ENCODE assay signal across 8 cellular contexts in genomic region chr3:17412950-17413530, GRCh38.
DNase-seq lines count a peak whose midpoint lies in the region; ATAC-seq and TF ChIP-seq lines count a peak whose summit lies in the region.

No MANE protein-coding gene starts in this region.

- H3K79me2 ChIP-seq in GM23338 (replicated peaks; ENCODE audit: insufficient read depth) (no peaks in the 10 kb centered on the region), Karpas-422 (ENCODE audit: low read length) (peaks cover 8% of the 10 kb centered on the region; the same call in 1 of the 2 replicates)

- no peaks in the 10 kb centered on the region for H3K27me3 ChIP-seq in GM23338 (ENCODE audit: insufficient read depth)
- no peaks in the 10 kb centered on the region for H3K27me3 ChIP-seq in Karpas-422 (ENCODE audit: low read length)

- peak; percentile 89 for ATAC-seq in GM23338
- peak; percentile 67 for ATAC-seq in effector memory CD8-positive, alpha-beta T cell (replicated peaks)

- H2AFZ ChIP-seq in GM23338 (no peak overlapping the region), Karpas-422 (ENCODE audit: low read length) (no peak overlapping the region)

- peak; percentile 90 for TF ChIP-seq CTCF in GM23338 (conservative IDR thresholded peaks at IDR 0.05; ENCODE audit: low read depth in 2 of 2)

- H3K36me3 ChIP-seq in GM23338 (ENCODE audit: insufficient read depth) (no peaks in the 10 kb centered on the region), Karpas-422 (ENCODE audit: insufficient read depth, low read length) (no peaks in the 10 kb centered on the region)

- no peak overlapping the region for H3K4me3 Mint-ChIP-seq in GM23338
- no peak overlapping the region for H3K4me3 Mint-ChIP-seq in effector memory CD8-positive, alpha-beta T cell

- H3K36me3 Mint-ChIP-seq in GM23338 (ENCODE audit: low read depth) = no peaks in the 10 kb centered on the region
- H3K36me3 Mint-ChIP-seq in effector memory CD8-positive, alpha-beta T cell (ENCODE audit: insufficient read depth) = no peaks in the 10 kb centered on the region

- H3K4me1 Mint-ChIP-seq in GM23338 = peaks cover 4% of the 10 kb centered on the region; the same call in 1 of the 3 replicates
- H3K4me1 Mint-ChIP-seq in effector memory CD8-positive, alpha-beta T cell (ENCODE audit: low read depth in 2 of 2) = peaks cover 0 to 4% of the 10 kb centered on the region in 2 donors

- H3K4me2 ChIP-seq in GM23338 = no peak overlapping the region
- no peak overlapping the region for H3K4me2 ChIP-seq in Karpas-422 (ENCODE audit: low read depth, low read length, poor library complexity, severe bottlenecking)

- H3K27ac Mint-ChIP-seq in GM23338 = no peak overlapping the region
- H3K27ac Mint-ChIP-seq in effector memory CD8-positive, alpha-beta T cell = no peak overlapping the region

- DNase-seq in stimulated activated CD8-positive, alpha-beta memory T cell treated with anti-CD3 and anti-CD28 coated beads, Interleukin-12 subunit alpha, Interleukin-12 subunit beta, amount 100 ng/mL, for 1 hour (ENCODE audit: low read depth) = peak; percentile 1
- DNase-seq in stimulated activated CD8-positive, alpha-beta memory T cell treated with anti-CD3 and anti-CD28 coated beads, Interleukin-4, amount 100 ng/mL, for 48 hours = no peak
- DNase-seq in GM23338 (ENCODE audit: low spot score) (peak; percentile 90), Karpas-422 (peak; percentile 90), RPMI7951 (ENCODE audit: low read depth) (peak; percentile 50), mucosa of gallbladder (ENCODE audit: low spot score) (peak; percentile 15), GOT3 (lab: John Stamatoyannopoulos, UW) (no peak)
- peak; percentile 9 to 31 (median 20) for DNase-seq in effector memory CD8-positive, alpha-beta T cell

- peaks cover 4% of the 10 kb centered on the region for H3K27me3 Mint-ChIP-seq in GM23338 (ENCODE audit: insufficient read depth, low read depth, poor library complexity)
- H3K27me3 Mint-ChIP-seq in effector memory CD8-positive, alpha-beta T cell = no peaks in the 10 kb centered on the region

- H3F3A ChIP-seq in GM23338 (replicated peaks; ENCODE audit: low read depth) = no peaks in the 10 kb centered on the region

- no peak overlapping the region for H3K27ac ChIP-seq in GM23338 (ENCODE audit: low read depth)
- no peak overlapping the region; the same call in 1 of the 2 replicates for H3K27ac ChIP-seq in Karpas-422 (ENCODE audit: low read length)

- H3K9me3 Mint-ChIP-seq in GM23338 = no peaks in the 10 kb centered on the region
- H3K9me3 Mint-ChIP-seq in effector memory CD8-positive, alpha-beta T cell = no peaks in the 10 kb centered on the region

- no peak overlapping the region for H3K9ac ChIP-seq in Karpas-422 (ENCODE audit: low read length)

- H3K4me3 ChIP-seq in GM23338 (no peak overlapping the region), Karpas-422 (ENCODE audit: low read length) (no peak overlapping the region)

- no peaks in the 10 kb centered on the region for H4K20me1 ChIP-seq in GM23338 (replicated peaks; ENCODE audit: insufficient read depth)
- H4K20me1 ChIP-seq in Karpas-422 (ENCODE audit: insufficient read depth, low read depth, low read length) = no peaks in the 10 kb centered on the region

- no peaks in the 10 kb centered on the region for H3K9me3 ChIP-seq in Karpas-422 (ENCODE audit: low read length)

- H3K9me2 ChIP-seq in GM23338 (ENCODE audit: insufficient read depth) = no peaks in the 10 kb centered on the region
- no peaks in the 10 kb centered on the region for H3K9me2 ChIP-seq in Karpas-422 (replicated peaks; ENCODE audit: insufficient read depth, low read length)

- no peaks in the 10 kb centered on the region for H3K4me1 ChIP-seq in GM23338 (ENCODE audit: insufficient read depth)
- H3K4me1 ChIP-seq in Karpas-422 (ENCODE audit: low read length) = peaks cover 19% of the 10 kb centered on the region

TF ChIP-seq in GM23338, 12 proteins besides CTCF, POLR2A, EP300 and RAD21:
- no peak for TF ChIP-seq ZNF114 (CRISPR knock-in tag; IDR thresholded peaks at IDR 0.05)

Comparison
In these comparisons a context has a peak if more than half of its experiments do, and no peak if none do; other contexts are left out.
1. DNase-seq: peak in stimulated activated CD8-positive, alpha-beta memory T cell treated with anti-CD3 and anti-CD28 coated beads, Interleukin-12 subunit alpha, Interleukin-12 subunit beta, amount 100 ng/mL, for 1 hour (single experiment), GM23338 (single experiment), Karpas-422 (single experiment), RPMI7951 (single experiment), effector memory CD8-positive, alpha-beta T cell (3 of 3) and mucosa of gallbladder (single experiment); none in stimulated activated CD8-positive, alpha-beta memory T cell treated with anti-CD3 and anti-CD28 coated beads, Interleukin-4, amount 100 ng/mL, for 48 hours (single experiment) and GOT3 (single experiment).